10 cellular contexts compared by ENCODE assay signal in the genomic region with DNA sequence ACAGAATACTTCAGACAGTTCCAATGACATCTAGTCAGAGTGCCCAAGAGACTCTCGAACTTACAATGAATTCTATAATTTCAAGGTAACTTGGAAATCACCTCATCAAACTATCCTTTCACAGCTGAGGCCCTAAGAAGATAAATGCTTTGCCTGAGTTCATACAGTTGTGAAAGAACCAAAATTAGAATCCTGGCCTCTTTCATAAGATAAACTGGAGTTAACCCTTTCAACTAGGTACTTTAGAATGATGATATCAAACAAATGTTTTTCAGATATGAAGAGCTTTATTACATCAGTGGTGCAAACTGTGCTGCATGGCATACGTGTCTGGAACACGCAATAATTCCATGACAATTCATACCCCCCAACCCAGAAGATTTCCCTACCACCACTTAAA.
"Had no signal": no experiment of that assay in that cellular context is flagged by ENCODE, and none has a peak within 500 bp of the region (broad histone marks: within the 10 kb centered on the region; RNA-seq: fewer than 3 reads in every experiment).

No MANE protein-coding gene starts in this region.

- H2AFZ ChIP-seq: GM23248 had no signal

- DNase-seq: GM23248, GOT3, H7, HFFc6, IMR-90, KBM-7 had no signal

- ATAC-seq: HCT116 had no signal

- FAIRE-seq: HTR-8/SVneo had no signal

- H3K9ac ChIP-seq: GM23248, KMS-11 had no signal

- H3K36me3 ChIP-seq: HAP-1 had no signal

- H3K27ac ChIP-seq: GM23248, KMS-11 had no signal

- H3K4me3 ChIP-seq: GM23248, HAP-1 had no signal

- H3K4me2 ChIP-seq: KMS-11 had no signal
